Comparison of ENCODE assay signal across 8 cellular contexts in genomic region chr2:162261032-162261945, GRCh38. TPM values are rescaled to one million over a fixed set of nuclear protein-coding genes. Genes with fewer than 3 reads are reported as not detected.
DNase-seq lines count a peak whose midpoint lies in the region; ATAC-seq and TF ChIP-seq lines count a peak whose summit lies in the region.

No MANE protein-coding gene starts in this region.

- no peaks in the 10 kb centered on the region for H3K9me3 Mint-ChIP-seq in activated CD8-positive, alpha-beta memory T cell treated with anti-CD3 and anti-CD28 coated beads, Interleukin-2, amount 10 ng/mL, durations not matched to agents 7 days and 5 days (ENCODE audit: low read depth)

- no peak for TF ChIP-seq CTCF in left ventricle myocardium inferior (IDR thresholded peaks at IDR 0.05; ENCODE audit: borderline replicate concordance)

- peak; percentile 54 for DNase-seq in activated CD8-positive, alpha-beta memory T cell treated with anti-CD3 and anti-CD28 coated beads, Interleukin-2, amount 10 ng/mL, durations not matched to agents 7 days and 5 days
- no peak for DNase-seq in activated CD8-positive, alpha-beta memory T cell treated with anti-CD3 and anti-CD28 coated beads, Interleukin-2, amount 50 U/mL, for 48 hours
- DNase-seq in UCSD-AML1 (lab: John Stamatoyannopoulos, UW; ENCODE audit: unreplicated experiment) = peak; percentile 57
- DNase-seq in left ventricle myocardium inferior = peak; percentile 43
- no peak for DNase-seq in D341Med (ENCODE audit: low spot score)

- H3K36me3 ChIP-seq in left ventricle myocardium inferior (no peaks in the 10 kb centered on the region), thymus (ENCODE audit: control insufficient read depth, insufficient read depth) (no peaks in the 10 kb centered on the region)

- intact Hi-C loops in left ventricle myocardium inferior (cut with micrococcal nuclease) = no loop called here

- H3K4me1 Mint-ChIP-seq in activated CD8-positive, alpha-beta memory T cell treated with anti-CD3 and anti-CD28 coated beads, Interleukin-2, amount 10 ng/mL, durations not matched to agents 7 days and 5 days = peaks cover 18% of the 10 kb centered on the region

- H3K4me1 ChIP-seq in left ventricle myocardium inferior = peaks cover 12% of the 10 kb centered on the region
- H3K4me1 ChIP-seq in thymus (ENCODE audit: control insufficient read depth, insufficient read depth, low read length) = no peaks in the 10 kb centered on the region

- H3K27ac ChIP-seq in left ventricle myocardium inferior (replicated peaks) = peak overlapping the region; percentile 60
- H3K27ac ChIP-seq in thymus (ENCODE audit: low read depth) = peak overlapping the region; percentile 66

- no peak overlapping the region for H3K4me3 Mint-ChIP-seq in activated CD8-positive, alpha-beta memory T cell treated with anti-CD3 and anti-CD28 coated beads, Interleukin-2, amount 10 ng/mL, durations not matched to agents 7 days and 5 days

- H3K9me3 ChIP-seq in left ventricle myocardium inferior (replicated peaks) (no peaks in the 10 kb centered on the region), thymus (ENCODE audit: control insufficient read depth) (no peaks in the 10 kb centered on the region)

- H3K27me3 ChIP-seq in left ventricle myocardium inferior (ENCODE audit: low read depth) = no peaks in the 10 kb centered on the region
- no peaks in the 10 kb centered on the region for H3K27me3 ChIP-seq in thymus (ENCODE audit: control insufficient read depth, insufficient read depth)

- H3K27ac Mint-ChIP-seq in activated CD8-positive, alpha-beta memory T cell treated with anti-CD3 and anti-CD28 coated beads, Interleukin-2, amount 10 ng/mL, durations not matched to agents 7 days and 5 days = peak overlapping the region; percentile 68

- peaks cover 25% of the 10 kb centered on the region for H3K36me3 Mint-ChIP-seq in activated CD8-positive, alpha-beta memory T cell treated with anti-CD3 and anti-CD28 coated beads, Interleukin-2, amount 10 ng/mL, durations not matched to agents 7 days and 5 days

- WGBS in thymus = 77% methylated on average over 4 of the region's 4 CpGs

- CTCF ChIA-PET in activated CD8-positive, alpha-beta memory T cell treated with anti-CD3 and anti-CD28 coated beads, Interleukin-2, amount 10 ng/mL, durations not matched to agents 7 days and 5 days (lab: Charles Lee) = interaction anchor here (0.5 to 2.5 kb wide), 6 partner anchors 8 to 199 kb away, joined by 3 to 8 read pairs (median 4); no protein-coding TSS in a partner anchor

- ATAC-seq in activated CD8-positive, alpha-beta memory T cell treated with anti-CD3 and anti-CD28 coated beads, Interleukin-2, amount 10 ng/mL, durations not matched to agents 7 days and 5 days = peak; percentile 72
- ATAC-seq in HG03159 (IDR thresholded peaks at IDR 0.05; ENCODE audit: unreplicated experiment) (peak; percentile 60), GM21515 (IDR thresholded peaks at IDR 0.05; ENCODE audit: unreplicated experiment) (no peak)

- H3K4me3 ChIP-seq in left ventricle myocardium inferior (no peak overlapping the region), thymus (ENCODE audit: low read length) (no peak overlapping the region)

- peaks cover 3% of the 10 kb centered on the region for H3K27me3 Mint-ChIP-seq in activated CD8-positive, alpha-beta memory T cell treated with anti-CD3 and anti-CD28 coated beads, Interleukin-2, amount 10 ng/mL, durations not matched to agents 7 days and 5 days

RNA-seq across cellular contexts. Expression of gene FAP, which starts 18.0 kb away (rescaled TPM):
- under 1 TPM in 1 of 2 experiments, not detected in 1; 0.23 TPM for total RNA-seq in activated CD8-positive, alpha-beta memory T cell treated with anti-CD3 and anti-CD28 coated beads, Interleukin-2, amount 10 ng/mL, durations not matched to agents 7 days and 5 days
- total RNA-seq in left ventricle myocardium inferior = 0.71 TPM
- polyA plus RNA-seq in thymus = 1.8 TPM

RNA-seq across cellular contexts. Expression of gene IFIH1, which starts 57.2 kb away (rescaled TPM):
- 10 to 100 TPM; 66.8 to 90.0 TPM for total RNA-seq in activated CD8-positive, alpha-beta memory T cell treated with anti-CD3 and anti-CD28 coated beads, Interleukin-2, amount 10 ng/mL, durations not matched to agents 7 days and 5 days
- 6.0 TPM for total RNA-seq in left ventricle myocardium inferior
- polyA plus RNA-seq in thymus = 22.6 TPM

Comparison
In these comparisons a context has a peak if more than half of its experiments do, and no peak if none do; other contexts are left out.
1. DNase-seq: peak in activated CD8-positive, alpha-beta memory T cell treated with anti-CD3 and anti-CD28 coated beads, Interleukin-2, amount 10 ng/mL, durations not matched to agents 7 days and 5 days (single experiment), UCSD-AML1 (single experiment) and left ventricle myocardium inferior (single experiment); none in activated CD8-positive, alpha-beta memory T cell treated with anti-CD3 and anti-CD28 coated beads, Interleukin-2, amount 50 U/mL, for 48 hours (single experiment) and D341Med (single experiment).